Comparison of ENCODE assay signal across 1 cellular context in genomic region chr12:46814143-46814542, GRCh38.
TF ChIP-seq lines count a peak whose summit lies in the region.

No MANE protein-coding gene starts in this region.

TF ChIP-seq in HepG2, 621 proteins besides CTCF, POLR2A, EP300 and RAD21 (continued from another document and continues in another):
- TF ChIP-seq DBP (CRISPR knock-in tag; IDR thresholded peaks at IDR 0.05; ENCODE audit: not compliant biosample characterization) (no peak), HNRNPH1 (optimal IDR thresholded peaks at IDR 0.05; ENCODE audit: low read depth, low read length) (no peak), ZNF382 (CRISPR knock-in tag; IDR thresholded peaks at IDR 0.05; ENCODE audit: borderline replicate concordance) (no peak), SP1 (IDR thresholded peaks at IDR 0.05) (no peak), SP1 (CRISPR knock-in tag; IDR thresholded peaks at IDR 0.05) (no peak), ZNF547 (CRISPR knock-in tag; IDR thresholded peaks at IDR 0.05) (no peak), ZNF777 (CRISPR knock-in tag; IDR thresholded peaks at IDR 0.05) (no peak), ZNF564 (CRISPR knock-in tag; IDR thresholded peaks at IDR 0.05) (no peak), CBX5 (CRISPR knock-in tag; IDR thresholded peaks at IDR 0.05; ENCODE audit: borderline replicate concordance) (no peak), NFYB (CRISPR knock-in tag; IDR thresholded peaks at IDR 0.05) (no peak), ZSCAN20 (CRISPR knock-in tag; IDR thresholded peaks at IDR 0.05; ENCODE audit: borderline replicate concordance) (0 out of 2 replicates have a peak, but pooled peaks have one; percentile 47), DDIT3 (CRISPR knock-in tag; IDR thresholded peaks at IDR 0.05) (no peak), ZNF609 (CRISPR knock-in tag; IDR thresholded peaks at IDR 0.05; ENCODE audit: borderline replicate concordance) (peak; percentile 97), ZNF883 (CRISPR knock-in tag; IDR thresholded peaks at IDR 0.05; ENCODE audit: not compliant biosample characterization) (no peak), ATF1 (CRISPR knock-in tag; IDR thresholded peaks at IDR 0.05) (0 out of 2 replicates have a peak, but pooled peaks have one; percentile 52), ETV6 (CRISPR knock-in tag; conservative IDR thresholded peaks at IDR 0.05) (no peak), ZNF484 (CRISPR knock-in tag; IDR thresholded peaks at IDR 0.05; ENCODE audit: borderline replicate concordance, low read depth) (no peak), CSRNP1 (CRISPR knock-in tag; IDR thresholded peaks at IDR 0.05) (no peak), ZNF850 (CRISPR knock-in tag; conservative IDR thresholded peaks at IDR 0.05) (no peak), ZNF337 (CRISPR knock-in tag; IDR thresholded peaks at IDR 0.05; ENCODE audit: borderline replicate concordance, low read depth) (no peak), REXO4 (CRISPR knock-in tag; IDR thresholded peaks at IDR 0.05; ENCODE audit: borderline replicate concordance) (no peak), CREB1 (IDR thresholded peaks at IDR 0.05) (no peak), CREB1 (CRISPR knock-in tag; IDR thresholded peaks at IDR 0.05) (peak; percentile 64), UBTF (CRISPR knock-in tag; IDR thresholded peaks at IDR 0.05) (no peak), ZNF552 (CRISPR knock-in tag; IDR thresholded peaks at IDR 0.05; ENCODE audit: borderline replicate concordance) (no peak), CENPBD1 (CRISPR knock-in tag; IDR thresholded peaks at IDR 0.05; ENCODE audit: borderline replicate concordance, low read depth) (no peak), USF2 (IDR thresholded peaks at IDR 0.05; ENCODE audit: low read depth, low read length) (no peak), USF2 (CRISPR knock-in tag; IDR thresholded peaks at IDR 0.05; ENCODE audit: borderline replicate concordance) (no peak), FOSL2 (CRISPR knock-in tag; IDR thresholded peaks at IDR 0.05) (peak; percentile 82), ZNF687 (CRISPR knock-in tag; IDR thresholded peaks at IDR 0.05) (no peak), HMGA1 (CRISPR knock-in tag; conservative IDR thresholded peaks at IDR 0.05) (no peak), CREM (IDR thresholded peaks at IDR 0.05) (peak; percentile 85), CREM (CRISPR knock-in tag; IDR thresholded peaks at IDR 0.05) (no peak), HDAC1 (CRISPR knock-in tag; IDR thresholded peaks at IDR 0.05) (peak; percentile 80), ZNF468 (CRISPR knock-in tag; IDR thresholded peaks at IDR 0.05) (no peak), RFX1 (IDR thresholded peaks at IDR 0.05) (no peak), KDM1A (CRISPR knock-in tag; IDR thresholded peaks at IDR 0.05) (no peak), ELF4 (CRISPR knock-in tag; IDR thresholded peaks at IDR 0.05; ENCODE audit: borderline replicate concordance) (no peak), ZNF138 (CRISPR knock-in tag; IDR thresholded peaks at IDR 0.05; ENCODE audit: low read depth) (no peak), ZBTB8A (CRISPR knock-in tag; IDR thresholded peaks at IDR 0.05; ENCODE audit: borderline replicate concordance, low read depth) (no peak), ZNF441 (CRISPR knock-in tag; IDR thresholded peaks at IDR 0.05; ENCODE audit: borderline replicate concordance) (no peak), SALL1 (CRISPR knock-in tag; IDR thresholded peaks at IDR 0.05) (peak; percentile 95), TFE3 (CRISPR knock-in tag; IDR thresholded peaks at IDR 0.05) (peak; percentile 55; the same call in 1 of the 2 replicates), TFDP1 (CRISPR knock-in tag; IDR thresholded peaks at IDR 0.05; ENCODE audit: borderline replicate concordance) (no peak), RFX3 (CRISPR knock-in tag; IDR thresholded peaks at IDR 0.05) (no peak), ISX (CRISPR knock-in tag; conservative IDR thresholded peaks at IDR 0.05) (no peak), ZNF335 (CRISPR knock-in tag; IDR thresholded peaks at IDR 0.05) (no peak)
